Comparison of ENCODE assay signal across 1 cellular context in genomic region chr9:133347985-133348762, GRCh38.
TF ChIP-seq lines count a peak whose summit lies in the region.

Gene MED22, minus strand, starts transcription at chr9:133348131. Its CDS starts 1,469 bp downstream, at chr9:133346662.
Gene RPL7A, plus strand, starts transcription at chr9:133348218. Its CDS starts 26 bp downstream, at chr9:133348244.

TF ChIP-seq in WTC11, 78 proteins besides CTCF, POLR2A, EP300 and RAD21 (continued from another document):
- no peak for TF ChIP-seq E2F4 (CRISPR knock-in tag; IDR thresholded peaks at IDR 0.05; ENCODE audit: borderline replicate concordance, low read depth)
- TF ChIP-seq FOXP4 (CRISPR knock-in tag; IDR thresholded peaks at IDR 0.05), result 0 out of 2 replicates have a peak, but pooled peaks have one; percentile 12
- no peak; the same call in 1 of the 2 replicates for TF ChIP-seq NFE2L1 (CRISPR knock-in tag; IDR thresholded peaks at IDR 0.05)
- peak; percentile 43; the same call in 1 of the 2 replicates for TF ChIP-seq ZBTB43 (CRISPR knock-in tag; IDR thresholded peaks at IDR 0.05)
- TF ChIP-seq ELF4 (CRISPR knock-in tag; IDR thresholded peaks at IDR 0.05; ENCODE audit: low read depth), result 0 out of 2 replicates have a peak, but pooled peaks have one; percentile 27
- TF ChIP-seq NR3C1 (CRISPR knock-in tag; conservative IDR thresholded peaks at IDR 0.05; ENCODE audit: low read depth), result no peak
- peak; percentile 73; the same call in 1 of the 2 replicates for TF ChIP-seq JUN (CRISPR knock-in tag; IDR thresholded peaks at IDR 0.05)
- TF ChIP-seq TCF7 (CRISPR knock-in tag; IDR thresholded peaks at IDR 0.05; ENCODE audit: low read depth), result 0 out of 2 replicates have a peak, but pooled peaks have one; percentile 75
- 0 out of 2 replicates have a peak, but pooled peaks have one; percentile 20 for TF ChIP-seq ZMAT4 (CRISPR knock-in tag; IDR thresholded peaks at IDR 0.05)
- peak; percentile 56; the same call in 1 of the 2 replicates for TF ChIP-seq ETV6 (CRISPR knock-in tag; IDR thresholded peaks at IDR 0.05)
